20 cellular contexts compared by ENCODE assay signal in genomic region chr14:96660667-96661066, GRCh38.
DNase-seq lines count a peak whose midpoint lies in the region; ATAC-seq and TF ChIP-seq lines count a peak whose summit lies in the region.
"Had no signal": no experiment of that assay in that cellular context is flagged by ENCODE, and none has a peak within 500 bp of the region (broad histone marks: within the 10 kb centered on the region; RNA-seq: fewer than 3 reads in every experiment).

No MANE protein-coding gene starts in this region.

- WGBS in heart left ventricle, 4 donors, result 46 to 64% (median 49%) methylated on average over 3 to 4 of the region's 4 CpGs

- H3K27ac ChIP-seq in A673 (ENCODE audit: low read depth, low read length, poor library complexity, severe bottlenecking) (no peak overlapping the region), OCI-LY7 (ENCODE audit: low read depth, low read length, poor library complexity, severe bottlenecking) (no peak overlapping the region), heart left ventricle (no peak overlapping the region)
- H3K27ac ChIP-seq: GM23248, KMS-11, Peyer's patch, SK-N-MC had no signal

- DNase-seq in A673 (ENCODE audit: low spot score) (peak; percentile 43), GM12865 (ENCODE audit: low read depth) (peak; percentile 30), OCI-LY7 (ENCODE audit: low spot score) (peak; percentile 2), iPS-NIHi11 (ENCODE audit: low spot score) (peak; percentile 31), DMS 273 treated with DMSO at 0.1 percent for 48 hours (lab: John Stamatoyannopoulos, UW) (no peak), left ventricle myocardium superior (no peak), heart left ventricle (no peak), germinal center (ENCODE audit: low spot score) (no peak)
- DNase-seq: ACHN, AML-193, Caco-2, DMS53, GM23248, NCI-H1092 treated with DMSO at 0.1 percent for 48 hours, NCI-H187 treated with DMSO at 0.1 percent for 48 hours, NCI-H526 treated with DMSO at 0.1 percent for 48 hours, Peyer's patch had no signal

- no peaks in the 10 kb centered on the region for H4K20me1 ChIP-seq in OCI-LY7 (ENCODE audit: insufficient read depth, low read length)

- H2AFZ ChIP-seq in OCI-LY7 (ENCODE audit: low read length), result no peak overlapping the region
- H2AFZ ChIP-seq: GM23248 had no signal

- no TSS peak for BruUV-seq in A673 (replicated peaks; lab: Mats Ljungman, UMichigan)
- no TSS peak for BruUV-seq in OCI-LY7 (replicated peaks; lab: Mats Ljungman, UMichigan)

- H3K4me1 ChIP-seq in A673 (ENCODE audit: insufficient read depth, low read length, poor library complexity, severe bottlenecking) (peaks cover 34% of the 10 kb centered on the region), OCI-LY7 (ENCODE audit: insufficient read depth, low read length, poor library complexity, severe bottlenecking) (no peaks in the 10 kb centered on the region), heart left ventricle (no peaks in the 10 kb centered on the region)
- H3K4me1 ChIP-seq: Peyer's patch had no signal

- no peaks in the 10 kb centered on the region for H3K36me3 ChIP-seq in A673 (ENCODE audit: insufficient read depth, low read length, poor library complexity, severe bottlenecking)
- H3K36me3 ChIP-seq in OCI-LY7 (ENCODE audit: insufficient read depth, low read length), result no peaks in the 10 kb centered on the region
- no peaks in the 10 kb centered on the region for H3K36me3 ChIP-seq in heart left ventricle
- H3K36me3 ChIP-seq: Peyer's patch had no signal

- H3K9me3 ChIP-seq in A673 (ENCODE audit: low read depth, low read length, poor library complexity, severe bottlenecking), result no peaks in the 10 kb centered on the region
- no peaks in the 10 kb centered on the region for H3K9me3 ChIP-seq in OCI-LY7 (ENCODE audit: low read length)
- H3K9me3 ChIP-seq in heart left ventricle, result peaks cover 0 to 22% (median 5%) of the 10 kb centered on the region in 12 donors
- H3K9me3 ChIP-seq: Caco-2, Peyer's patch had no signal

- POLR2A ChIA-PET in A673 (lab: Charles Lee; ENCODE audit: low non-redundant PET), result no interaction called here
- POLR2A ChIA-PET in OCI-LY7 (lab: Charles Lee), result no interaction called here

- no peak overlapping the region for H3K4me2 ChIP-seq in OCI-LY7 (ENCODE audit: low read length)
- H3K4me2 ChIP-seq: KMS-11 had no signal

- no peaks in the 10 kb centered on the region for H3K79me2 ChIP-seq in OCI-LY7 (ENCODE audit: insufficient read depth, low read depth, low read length)

- ATAC-seq in left ventricle myocardium superior (no peak), heart left ventricle (no peak)
- ATAC-seq: Right ventricle myocardium inferior had no signal

- TF ChIP-seq CTCF in A673 (conservative IDR thresholded peaks at IDR 0.05; ENCODE audit: low read depth, low read length), result no peak
- TF ChIP-seq CTCF in GM12865 (IDR thresholded peaks at IDR 0.05; ENCODE audit: insufficient read depth, low read depth, low read length, missing control alignments), result no peak
- no peak for TF ChIP-seq CTCF in OCI-LY7 (conservative IDR thresholded peaks at IDR 0.05; ENCODE audit: low read length)
- TF ChIP-seq CTCF in heart left ventricle (IDR thresholded peaks at IDR 0.05), result no peak

- CTCF ChIA-PET in A673 (lab: Charles Lee), result no interaction called here
- CTCF ChIA-PET in OCI-LY7 (lab: Charles Lee; ENCODE audit: unreplicated experiment), result no interaction called here

- H3K4me3 ChIP-seq in A673 (ENCODE audit: low read depth, low read length, poor library complexity, severe bottlenecking) (no peak overlapping the region), GM12865 (ENCODE audit: low read depth, low read length) (no peak overlapping the region), OCI-LY7 (ENCODE audit: low read depth, low read length, poor library complexity, severe bottlenecking) (no peak overlapping the region), heart left ventricle (no peak overlapping the region)
- H3K4me3 ChIP-seq: GM23248, Peyer's patch, SK-N-MC had no signal

- H3K9me2 ChIP-seq in OCI-LY7 (ENCODE audit: insufficient read depth, low read length), result no peaks in the 10 kb centered on the region

- H3K27me3 ChIP-seq in A673 (replicated peaks; ENCODE audit: insufficient read depth, low read depth, low read length, poor library complexity), result no peaks in the 10 kb centered on the region
- peaks cover 0 to 34% (median 6%) of the 10 kb centered on the region in 9 donors for H3K27me3 ChIP-seq in heart left ventricle
- H3K27me3 ChIP-seq: Peyer's patch had no signal

- intact Hi-C loops in A673 (cut with micrococcal nuclease; ENCODE audit: unreplicated experiment), result loop anchor here (5.0 kb wide), 1 partner anchor 83 kb away; no protein-coding TSS in a partner anchor
- intact Hi-C loops in OCI-LY7 (cut with micrococcal nuclease; ENCODE audit: unreplicated experiment), result no loop called here
- intact Hi-C loops in left ventricle myocardium superior (cut with micrococcal nuclease), result no loop called here
- intact Hi-C loops in heart left ventricle (cut with DNase I), result no loop called here

- TF ChIP-seq POLR2A in heart left ventricle (IDR thresholded peaks at IDR 0.05), result no peak

Comparison
In these comparisons a context has a peak if more than half of its experiments do, and no peak if none do; other contexts are left out.
1. DNase-seq: peak in A673 (single experiment), GM12865 (single experiment), OCI-LY7 (single experiment) and iPS-NIHi11 (single experiment); none in DMS 273 treated with DMSO at 0.1 percent for 48 hours (single experiment), left ventricle myocardium superior (single experiment), heart left ventricle (0 of 5) and germinal center (single experiment).